Comparison of ENCODE assay signal across 35 cellular contexts in the genomic region with DNA sequence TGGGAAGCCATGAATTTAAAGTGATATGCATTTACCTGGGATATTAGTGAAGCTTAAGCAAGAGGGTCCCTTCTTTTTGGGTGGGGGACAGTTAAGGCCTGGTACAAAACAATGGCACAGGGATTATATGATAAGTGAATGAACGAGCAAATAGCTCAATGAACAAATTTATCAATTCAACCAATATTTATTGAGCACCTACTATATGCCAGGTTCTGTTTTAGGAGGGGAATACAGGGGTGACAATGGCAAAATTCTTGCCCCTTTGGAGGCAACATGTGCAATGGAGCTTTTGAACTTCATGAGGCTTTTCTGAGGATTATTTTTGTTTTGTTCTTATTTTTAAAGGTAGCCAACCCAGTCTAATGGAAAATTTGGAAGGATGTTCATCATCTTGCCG.
A peak's percentile ranks its signal among the peaks of the same experiment; 100 is the strongest.
DNase-seq lines count a peak whose midpoint lies in the region; ATAC-seq, FAIRE-seq and TF ChIP-seq lines count a peak whose summit lies in the region.
"Had no signal": no experiment of that assay in that cellular context is flagged by ENCODE, and none has a peak within 500 bp of the region (broad histone marks: within the 10 kb centered on the region; RNA-seq: fewer than 3 reads in every experiment).

No MANE protein-coding gene starts in this region.

- DNase-seq in K562 (ENCODE audit: extremely low read depth in 1 of 4, low spot score in 3 of 4) (no peak), type B pancreatic cell (ENCODE audit: extremely low spot score, unreplicated experiment) (no peak), PC-9 (no peak), pancreas (no peak)
- DNase-seq: 8988T; ACHN; AML-193; BE2C; C1 segment of cervical spinal cord; Caco-2; Calu3; CD4-positive, alpha-beta memory T cell; CD4-positive, alpha-beta T cell; CD4-positive, CD25-positive, alpha-beta regulatory T cell; CD8-positive, alpha-beta memory T cell; CD8-positive, alpha-beta T cell; COR-L47; DMS 273 treated with DMSO at 0.1 percent for 48 hours; DMS153; DMS53; DMS79; DMS79 treated with DMSO at 0.1 percent for 48 hours; DND-41; EL had no signal

- no peak for TF ChIP-seq POLR2A in K562 (conservative IDR thresholded peaks at IDR 0.05)

- FAIRE-seq in K562 (lab: Jason Lieb, UNC): no peak
- no peak for FAIRE-seq in pancreas (lab: Jason Lieb, UNC)
- FAIRE-seq: A204.1, A549, D721Med had no signal

- H3K79me2 ChIP-seq in K562 (ENCODE audit: control insufficient read depth, insufficient read depth, low read length) (no peaks in the 10 kb centered on the region), PC-9 (ENCODE audit: low read depth) (no peaks in the 10 kb centered on the region)

- no peaks in the 10 kb centered on the region for H3K9me2 ChIP-seq in PC-9 (ENCODE audit: insufficient read depth)

- H3K27me3 Mint-ChIP-seq in type B pancreatic cell: peaks cover 55% of the 10 kb centered on the region

- no peaks in the 10 kb centered on the region for H3K9me1 ChIP-seq in K562 (ENCODE audit: control insufficient read depth, insufficient read depth, low read length)

- H3K4me3 ChIP-seq in HEK293 (ENCODE audit: low read depth, low read length): no peak overlapping the region
- no peak overlapping the region for H3K4me3 ChIP-seq in K562
- H3K4me3 ChIP-seq in PC-9: no peak overlapping the region
- H3K4me3 ChIP-seq in pancreas: no peak overlapping the region
- H3K4me3 ChIP-seq: A549; BLaER1; BLaER1 treated with 17β-estradiol and CSF1 and Interleukin-3, amounts not matched to agents 10 nM and 100 nM had no signal

- no peaks in the 10 kb centered on the region for H3K9me3 Mint-ChIP-seq in type B pancreatic cell
- H3K9me3 Mint-ChIP-seq: CD4-positive, alpha-beta T cell; CD8-positive, alpha-beta T cell had no signal

- H3K4me2 ChIP-seq in K562 (ENCODE audit: insufficient read depth, low read length): no peak overlapping the region
- no peak overlapping the region for H3K4me2 ChIP-seq in PC-9
- H3K4me2 ChIP-seq: A549; BLaER1; BLaER1 treated with 17β-estradiol and CSF1 and Interleukin-3, amounts not matched to agents 10 nM and 100 nM had no signal

- no peak for TF ChIP-seq RAD21 in K562 (CRISPR knock-in tag; conservative IDR thresholded peaks at IDR 0.05 in 1 of 2, IDR thresholded peaks at IDR 0.05 in 1 of 2)

- intact Hi-C loops in K562 (cut with micrococcal nuclease): no loop called here
- intact Hi-C loops in PC-9 (cut with micrococcal nuclease; ENCODE audit: unreplicated experiment): no loop called here
- intact Hi-C loops in pancreas (cut with DNase I): no loop called here

- no peak for TF ChIP-seq EP300 in K562 (IDR thresholded peaks at IDR 0.05; ENCODE audit: low read length)

- peaks cover 31% of the 10 kb centered on the region for H3K4me1 Mint-ChIP-seq in type B pancreatic cell (ENCODE audit: unreplicated experiment)

- no peak overlapping the region for H3K27ac ChIP-seq in HEK293 (ENCODE audit: extremely low read depth, low read depth, low read length)
- no peak overlapping the region for H3K27ac ChIP-seq in K562 (ENCODE audit: extremely low read depth, low read depth, low read length)
- H3K27ac ChIP-seq in PC-9: no peak overlapping the region
- no peak overlapping the region for H3K27ac ChIP-seq in pancreas
- H3K27ac ChIP-seq: 22Rv1; A549; BLaER1; BLaER1 treated with 17β-estradiol and CSF1 and Interleukin-3, amounts not matched to agents 10 nM and 100 nM; C4-2B had no signal

- H3K27ac Mint-ChIP-seq in type B pancreatic cell: no peak overlapping the region
- H3K27ac Mint-ChIP-seq: B cell; CD4-positive, alpha-beta T cell; CD4-positive, CD25-positive, alpha-beta regulatory T cell; CD8-positive, alpha-beta memory T cell; CD8-positive, alpha-beta T cell had no signal

- no peaks in the 10 kb centered on the region for H3K9me3 ChIP-seq in HEK293 (ENCODE audit: control insufficient read depth, insufficient read depth, low read depth, low read length)
- H3K9me3 ChIP-seq in K562 (replicated peaks; ENCODE audit: control insufficient read depth, insufficient read depth, low read depth, low read length): no peaks in the 10 kb centered on the region
- H3K9me3 ChIP-seq in PC-9 (ENCODE audit: insufficient read depth, low read depth): no peaks in the 10 kb centered on the region
- H3K9me3 ChIP-seq in pancreas: no peaks in the 10 kb centered on the region
- H3K9me3 ChIP-seq: A549; BE2C; BLaER1; BLaER1 treated with 17β-estradiol and CSF1 and Interleukin-3, amounts not matched to agents 10 nM and 100 nM; Caco-2 had no signal

- H3K4me3 Mint-ChIP-seq in type B pancreatic cell: peak overlapping the region; percentile 14
- H3K4me3 Mint-ChIP-seq: B cell; CD4-positive, alpha-beta T cell; CD4-positive, CD25-positive, alpha-beta regulatory T cell; CD8-positive, alpha-beta T cell had no signal

- TF ChIP-seq CTCF in HEK293 (tag by site-specific recombination; IDR thresholded peaks at IDR 0.05): no peak
- TF ChIP-seq CTCF in K562 (IDR thresholded peaks at IDR 0.05 in 2 of 3, conservative IDR thresholded peaks at IDR 0.05 in 1 of 3; ENCODE audit: insufficient read depth in 2 of 3, low read depth in 1 of 3, low read length in 3 of 3): no peak
- TF ChIP-seq CTCF in type B pancreatic cell (conservative IDR thresholded peaks at IDR 0.05): no peak
- no peak for TF ChIP-seq CTCF in PC-9 (conservative IDR thresholded peaks at IDR 0.05)
- TF ChIP-seq CTCF in pancreas (IDR thresholded peaks at IDR 0.05): no peak

- peaks cover 34 to 54% of the 10 kb centered on the region in 2 experiments for H3K27me3 ChIP-seq in K562 (ENCODE audit: control insufficient read depth in 2 of 2, insufficient read depth in 2 of 2, low read length in 2 of 2)
- peaks cover 7% of the 10 kb centered on the region for H3K27me3 ChIP-seq in PC-9 (ENCODE audit: insufficient read depth, low read depth)
- no peaks in the 10 kb centered on the region for H3K27me3 ChIP-seq in pancreas

- peaks cover 19% of the 10 kb centered on the region for H3K4me1 ChIP-seq in HEK293 (ENCODE audit: control insufficient read depth, insufficient read depth, low read length)
- peaks cover 0 to 14% of the 10 kb centered on the region in 2 experiments; a peak in 4 of 5 replicates for H3K4me1 ChIP-seq in K562 (replicated peaks in 1 of 2; ENCODE audit: control insufficient read depth in 2 of 2, insufficient read depth in 2 of 2, low read length in 2 of 2)
- no peaks in the 10 kb centered on the region for H3K4me1 ChIP-seq in PC-9 (replicated peaks; ENCODE audit: insufficient read depth)
- H3K4me1 ChIP-seq in pancreas: peaks cover 0 to 5% (median 0%) of the 10 kb centered on the region in 3 donors
- H3K4me1 ChIP-seq: A549, BE2C had no signal

- BruUV-seq in K562 (replicated peaks; lab: Mats Ljungman, UMichigan): no TSS peak
- BruUV-seq in PC-9 (replicated peaks; lab: Mats Ljungman, UMichigan): no TSS peak

- ATAC-seq in K562: no peak
- ATAC-seq in HG03139 (IDR thresholded peaks at IDR 0.05; ENCODE audit: unreplicated experiment): no peak
- no peak for ATAC-seq in pancreas
- ATAC-seq: A549; CD8-positive, alpha-beta T cell had no signal

- WGBS in K562 (ENCODE audit: insufficient coverage, low coverage, missing lambda C conversion rate): 11% methylated on average over 2 of the region's 2 CpGs
- WGBS in pancreas, 2 donors: 74 to 95% methylated on average over 2 of the region's 2 CpGs

- H2AFZ ChIP-seq in K562 (ENCODE audit: low read depth, low read length) (no peak overlapping the region), PC-9 (no peak overlapping the region)

- no peak overlapping the region for H3K9ac ChIP-seq in K562 (ENCODE audit: insufficient read depth in 1 of 2, low read depth in 2 of 2, low read length in 2 of 2)
- H3K9ac ChIP-seq: BLaER1; BLaER1 treated with 17β-estradiol and CSF1 and Interleukin-3, amounts not matched to agents 10 nM and 100 nM had no signal

- in situ Hi-C loops in K562 (cut with MboI): no loop called here

- no peaks in the 10 kb centered on the region for H3K36me3 ChIP-seq in HEK293 (ENCODE audit: control insufficient read depth in 2 of 2, insufficient read depth in 1 of 2, low read length in 2 of 2)
- no peaks in the 10 kb centered on the region for H3K36me3 ChIP-seq in K562 (ENCODE audit: control insufficient read depth, insufficient read depth, low read length)
- no peaks in the 10 kb centered on the region for H3K36me3 ChIP-seq in PC-9 (ENCODE audit: low read depth)
- no peaks in the 10 kb centered on the region for H3K36me3 ChIP-seq in pancreas
- H3K36me3 ChIP-seq: BE2C; BLaER1; BLaER1 treated with 17β-estradiol and CSF1 and Interleukin-3, amounts not matched to agents 10 nM and 100 nM had no signal

- H3K36me3 Mint-ChIP-seq in type B pancreatic cell: no peaks in the 10 kb centered on the region
- H3K36me3 Mint-ChIP-seq: CD14-positive monocyte; CD4-positive, alpha-beta memory T cell; CD4-positive, CD25-positive, alpha-beta regulatory T cell; CD8-positive, alpha-beta memory T cell; CD8-positive, alpha-beta T cell had no signal

- POLR2A ChIA-PET in HEK293 (lab: Yijun Ruan, JAX) (no interaction called here), K562 (lab: Yijun Ruan, JAX) (interaction anchor here (0.6 to 1.3 kb wide), 4 partner anchors 11 to 1090 kb away, joined by 3 to 4 read pairs (median 3); no protein-coding TSS in a partner anchor), PC-9 (lab: Charles Lee; ENCODE audit: unreplicated experiment) (no interaction called here)

- H3F3A ChIP-seq in PC-9 (ENCODE audit: insufficient read depth, low read depth): no peaks in the 10 kb centered on the region; the same call in 1 of the 2 replicates

- H4K20me1 ChIP-seq in K562 (replicated peaks; ENCODE audit: control insufficient read depth, insufficient read depth, low read length) (peaks cover 6% of the 10 kb centered on the region; the same call in 1 of the 2 replicates), PC-9 (ENCODE audit: insufficient read depth) (no peaks in the 10 kb centered on the region)

- CTCF ChIA-PET in HEK293 (lab: Yijun Ruan, JAX) (interaction anchor here (0.6 to 2.9 kb wide), 8 partner anchors 12 to 326 kb away, joined by 3 to 26 read pairs (median 3); a partner anchor contains a TSS), K562 (lab: Yijun Ruan, JAX; ENCODE audit: low intra/inter-chr PET ratio) (no interaction called here), PC-9 (lab: Charles Lee) (no interaction called here)

TF ChIP-seq in K562, 482 proteins besides CTCF, POLR2A, EP300 and RAD21:
- TF ChIP-seq RBM25 (IDR thresholded peaks at IDR 0.05; ENCODE audit: low read depth, low read length, severe bottlenecking): peak; percentile 24
- TF ChIP-seq ZNF347 (CRISPR knock-in tag; IDR thresholded peaks at IDR 0.05; ENCODE audit: low read depth): no peak
